In the genomic region with DNA sequence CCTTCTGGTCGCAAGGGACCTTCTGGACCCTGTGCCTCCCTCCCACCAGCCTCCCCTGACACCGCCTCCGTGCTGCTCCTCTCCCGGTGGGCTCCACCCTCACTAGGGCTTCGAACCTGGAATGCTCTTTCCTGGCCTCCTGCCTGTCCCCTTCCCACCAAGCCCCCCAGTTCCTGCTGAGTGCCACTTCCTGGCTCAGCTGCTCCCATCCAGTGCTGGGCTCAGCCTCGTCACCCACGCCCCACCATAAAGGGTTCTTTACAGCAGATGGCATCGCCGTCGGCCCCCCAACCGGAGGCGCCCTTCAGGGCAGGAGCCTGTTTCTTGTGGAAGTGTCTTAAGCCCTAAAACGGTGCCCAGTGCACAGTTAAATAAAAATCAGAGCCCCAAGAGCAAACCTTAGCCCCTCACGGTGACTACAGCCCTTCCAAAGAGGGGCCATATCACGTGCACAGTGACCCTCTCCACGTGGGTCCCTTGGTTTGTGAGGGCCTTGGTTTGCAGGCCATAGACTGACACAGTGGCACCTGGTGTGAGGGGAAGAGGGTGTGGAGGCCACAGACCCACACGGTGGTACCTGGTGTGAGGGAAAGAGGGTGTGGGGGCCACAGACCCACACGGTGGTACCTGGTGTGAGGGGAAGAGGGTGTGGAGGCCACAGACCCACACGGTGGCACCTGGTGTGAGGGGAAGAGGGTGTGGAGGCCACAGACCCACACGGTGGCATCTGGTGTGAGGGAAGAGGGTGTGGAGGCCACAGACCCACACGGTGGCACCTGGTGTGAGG, we compare ENCODE assay signal across 2 cellular contexts.
TF ChIP-seq lines count a peak whose summit lies in the region.

No MANE protein-coding gene starts in this region.

TF ChIP-seq in HepG2, 621 proteins besides CTCF, POLR2A, EP300 and RAD21 (continued from another document):
- TF ChIP-seq, protein P1, sequence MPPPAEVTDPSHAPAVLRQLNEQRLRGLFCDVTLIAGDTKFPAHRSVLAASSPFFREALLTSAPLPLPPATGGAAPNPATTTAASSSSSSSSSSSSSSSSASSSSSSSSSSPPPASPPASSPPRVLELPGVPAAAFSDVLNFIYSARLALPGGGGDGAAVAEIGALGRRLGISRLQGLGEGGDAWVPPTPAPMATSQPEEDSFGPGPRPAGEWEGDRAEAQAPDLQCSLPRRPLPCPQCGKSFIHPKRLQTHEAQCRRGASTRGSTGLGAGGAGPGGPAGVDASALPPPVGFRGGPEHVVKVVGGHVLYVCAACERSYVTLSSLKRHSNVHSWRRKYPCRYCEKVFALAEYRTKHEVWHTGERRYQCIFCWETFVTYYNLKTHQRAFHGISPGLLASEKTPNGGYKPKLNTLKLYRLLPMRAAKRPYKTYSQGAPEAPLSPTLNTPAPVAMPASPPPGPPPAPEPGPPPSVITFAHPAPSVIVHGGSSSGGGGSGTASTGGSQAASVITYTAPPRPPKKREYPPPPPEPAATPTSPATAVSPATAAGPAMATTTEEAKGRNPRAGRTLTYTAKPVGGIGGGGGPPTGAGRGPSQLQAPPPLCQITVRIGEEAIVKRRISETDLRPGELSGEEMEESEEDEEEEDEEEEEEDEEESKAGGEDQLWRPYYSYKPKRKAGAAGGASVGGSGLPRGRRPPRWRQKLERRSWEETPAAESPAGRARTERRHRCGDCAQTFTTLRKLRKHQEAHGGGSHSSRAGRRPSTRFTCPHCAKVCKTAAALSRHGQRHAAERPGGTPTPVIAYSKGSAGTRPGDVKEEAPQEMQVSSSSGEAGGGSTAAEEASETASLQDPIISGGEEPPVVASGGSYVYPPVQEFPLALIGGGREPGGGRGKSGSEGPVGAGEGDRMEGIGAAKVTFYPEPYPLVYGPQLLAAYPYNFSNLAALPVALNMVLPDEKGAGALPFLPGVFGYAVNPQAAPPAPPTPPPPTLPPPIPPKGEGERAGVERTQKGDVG (CRISPR knock-in tag; IDR thresholded peaks at IDR 0.05; ENCODE audit: borderline replicate concordance): no peak
- TF ChIP-seq ZNF781 (CRISPR knock-in tag; IDR thresholded peaks at IDR 0.05; ENCODE audit: borderline replicate concordance, not compliant biosample characterization): no peak
- TF ChIP-seq, protein P2, sequence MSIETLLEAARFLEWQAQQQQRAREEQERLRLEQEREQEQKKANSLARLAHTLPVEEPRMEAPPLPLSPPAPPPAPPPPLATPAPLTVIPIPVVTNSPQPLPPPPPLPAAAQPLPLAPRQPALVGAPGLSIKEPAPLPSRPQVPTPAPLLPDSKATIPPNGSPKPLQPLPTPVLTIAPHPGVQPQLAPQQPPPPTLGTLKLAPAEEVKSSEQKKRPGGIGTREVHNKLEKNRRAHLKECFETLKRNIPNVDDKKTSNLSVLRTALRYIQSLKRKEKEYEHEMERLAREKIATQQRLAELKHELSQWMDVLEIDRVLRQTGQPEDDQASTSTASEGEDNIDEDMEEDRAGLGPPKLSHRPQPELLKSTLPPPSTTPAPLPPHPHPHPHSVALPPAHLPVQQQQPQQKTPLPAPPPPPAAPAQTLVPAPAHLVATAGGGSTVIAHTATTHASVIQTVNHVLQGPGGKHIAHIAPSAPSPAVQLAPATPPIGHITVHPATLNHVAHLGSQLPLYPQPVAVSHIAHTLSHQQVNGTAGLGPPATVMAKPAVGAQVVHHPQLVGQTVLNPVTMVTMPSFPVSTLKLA (IDR thresholded peaks at IDR 0.05): peak; percentile 96

TF ChIP-seq in WTC11, 78 proteins besides CTCF, POLR2A, EP300 and RAD21:
- TF ChIP-seq, protein P3, sequence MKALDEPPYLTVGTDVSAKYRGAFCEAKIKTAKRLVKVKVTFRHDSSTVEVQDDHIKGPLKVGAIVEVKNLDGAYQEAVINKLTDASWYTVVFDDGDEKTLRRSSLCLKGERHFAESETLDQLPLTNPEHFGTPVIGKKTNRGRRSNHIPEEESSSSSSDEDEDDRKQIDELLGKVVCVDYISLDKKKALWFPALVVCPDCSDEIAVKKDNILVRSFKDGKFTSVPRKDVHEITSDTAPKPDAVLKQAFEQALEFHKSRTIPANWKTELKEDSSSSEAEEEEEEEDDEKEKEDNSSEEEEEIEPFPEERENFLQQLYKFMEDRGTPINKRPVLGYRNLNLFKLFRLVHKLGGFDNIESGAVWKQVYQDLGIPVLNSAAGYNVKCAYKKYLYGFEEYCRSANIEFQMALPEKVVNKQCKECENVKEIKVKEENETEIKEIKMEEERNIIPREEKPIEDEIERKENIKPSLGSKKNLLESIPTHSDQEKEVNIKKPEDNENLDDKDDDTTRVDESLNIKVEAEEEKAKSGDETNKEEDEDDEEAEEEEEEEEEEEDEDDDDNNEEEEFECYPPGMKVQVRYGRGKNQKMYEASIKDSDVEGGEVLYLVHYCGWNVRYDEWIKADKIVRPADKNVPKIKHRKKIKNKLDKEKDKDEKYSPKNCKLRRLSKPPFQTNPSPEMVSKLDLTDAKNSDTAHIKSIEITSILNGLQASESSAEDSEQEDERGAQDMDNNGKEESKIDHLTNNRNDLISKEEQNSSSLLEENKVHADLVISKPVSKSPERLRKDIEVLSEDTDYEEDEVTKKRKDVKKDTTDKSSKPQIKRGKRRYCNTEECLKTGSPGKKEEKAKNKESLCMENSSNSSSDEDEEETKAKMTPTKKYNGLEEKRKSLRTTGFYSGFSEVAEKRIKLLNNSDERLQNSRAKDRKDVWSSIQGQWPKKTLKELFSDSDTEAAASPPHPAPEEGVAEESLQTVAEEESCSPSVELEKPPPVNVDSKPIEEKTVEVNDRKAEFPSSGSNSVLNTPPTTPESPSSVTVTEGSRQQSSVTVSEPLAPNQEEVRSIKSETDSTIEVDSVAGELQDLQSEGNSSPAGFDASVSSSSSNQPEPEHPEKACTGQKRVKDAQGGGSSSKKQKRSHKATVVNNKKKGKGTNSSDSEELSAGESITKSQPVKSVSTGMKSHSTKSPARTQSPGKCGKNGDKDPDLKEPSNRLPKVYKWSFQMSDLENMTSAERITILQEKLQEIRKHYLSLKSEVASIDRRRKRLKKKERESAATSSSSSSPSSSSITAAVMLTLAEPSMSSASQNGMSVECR (CRISPR knock-in tag; IDR thresholded peaks at IDR 0.05; ENCODE audit: borderline replicate concordance): no peak
- TF ChIP-seq, protein P4, sequence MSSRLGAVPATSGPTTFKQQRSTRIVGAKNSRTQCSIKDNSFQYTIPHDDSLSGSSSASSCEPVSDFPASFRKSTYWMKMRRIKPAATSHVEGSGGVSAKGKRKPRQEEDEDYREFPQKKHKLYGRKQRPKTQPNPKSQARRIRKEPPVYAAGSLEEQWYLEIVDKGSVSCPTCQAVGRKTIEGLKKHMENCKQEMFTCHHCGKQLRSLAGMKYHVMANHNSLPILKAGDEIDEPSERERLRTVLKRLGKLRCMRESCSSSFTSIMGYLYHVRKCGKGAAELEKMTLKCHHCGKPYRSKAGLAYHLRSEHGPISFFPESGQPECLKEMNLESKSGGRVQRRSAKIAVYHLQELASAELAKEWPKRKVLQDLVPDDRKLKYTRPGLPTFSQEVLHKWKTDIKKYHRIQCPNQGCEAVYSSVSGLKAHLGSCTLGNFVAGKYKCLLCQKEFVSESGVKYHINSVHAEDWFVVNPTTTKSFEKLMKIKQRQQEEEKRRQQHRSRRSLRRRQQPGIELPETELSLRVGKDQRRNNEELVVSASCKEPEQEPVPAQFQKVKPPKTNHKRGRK (CRISPR knock-in tag; IDR thresholded peaks at IDR 0.05; ENCODE audit: borderline replicate concordance): no peak
- TF ChIP-seq GTF2I (CRISPR knock-in tag; conservative IDR thresholded peaks at IDR 0.05) (no peak), ZNF396 (CRISPR knock-in tag; IDR thresholded peaks at IDR 0.05; ENCODE audit: borderline replicate concordance) (no peak), ETV6 (CRISPR knock-in tag; IDR thresholded peaks at IDR 0.05) (no peak)
- TF ChIP-seq, protein P5, sequence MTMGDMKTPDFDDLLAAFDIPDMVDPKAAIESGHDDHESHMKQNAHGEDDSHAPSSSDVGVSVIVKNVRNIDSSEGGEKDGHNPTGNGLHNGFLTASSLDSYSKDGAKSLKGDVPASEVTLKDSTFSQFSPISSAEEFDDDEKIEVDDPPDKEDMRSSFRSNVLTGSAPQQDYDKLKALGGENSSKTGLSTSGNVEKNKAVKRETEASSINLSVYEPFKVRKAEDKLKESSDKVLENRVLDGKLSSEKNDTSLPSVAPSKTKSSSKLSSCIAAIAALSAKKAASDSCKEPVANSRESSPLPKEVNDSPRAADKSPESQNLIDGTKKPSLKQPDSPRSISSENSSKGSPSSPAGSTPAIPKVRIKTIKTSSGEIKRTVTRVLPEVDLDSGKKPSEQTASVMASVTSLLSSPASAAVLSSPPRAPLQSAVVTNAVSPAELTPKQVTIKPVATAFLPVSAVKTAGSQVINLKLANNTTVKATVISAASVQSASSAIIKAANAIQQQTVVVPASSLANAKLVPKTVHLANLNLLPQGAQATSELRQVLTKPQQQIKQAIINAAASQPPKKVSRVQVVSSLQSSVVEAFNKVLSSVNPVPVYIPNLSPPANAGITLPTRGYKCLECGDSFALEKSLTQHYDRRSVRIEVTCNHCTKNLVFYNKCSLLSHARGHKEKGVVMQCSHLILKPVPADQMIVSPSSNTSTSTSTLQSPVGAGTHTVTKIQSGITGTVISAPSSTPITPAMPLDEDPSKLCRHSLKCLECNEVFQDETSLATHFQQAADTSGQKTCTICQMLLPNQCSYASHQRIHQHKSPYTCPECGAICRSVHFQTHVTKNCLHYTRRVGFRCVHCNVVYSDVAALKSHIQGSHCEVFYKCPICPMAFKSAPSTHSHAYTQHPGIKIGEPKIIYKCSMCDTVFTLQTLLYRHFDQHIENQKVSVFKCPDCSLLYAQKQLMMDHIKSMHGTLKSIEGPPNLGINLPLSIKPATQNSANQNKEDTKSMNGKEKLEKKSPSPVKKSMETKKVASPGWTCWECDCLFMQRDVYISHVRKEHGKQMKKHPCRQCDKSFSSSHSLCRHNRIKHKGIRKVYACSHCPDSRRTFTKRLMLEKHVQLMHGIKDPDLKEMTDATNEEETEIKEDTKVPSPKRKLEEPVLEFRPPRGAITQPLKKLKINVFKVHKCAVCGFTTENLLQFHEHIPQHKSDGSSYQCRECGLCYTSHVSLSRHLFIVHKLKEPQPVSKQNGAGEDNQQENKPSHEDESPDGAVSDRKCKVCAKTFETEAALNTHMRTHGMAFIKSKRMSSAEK (CRISPR knock-in tag; IDR thresholded peaks at IDR 0.05; ENCODE audit: borderline replicate concordance): no peak
- TF ChIP-seq, protein P6, sequence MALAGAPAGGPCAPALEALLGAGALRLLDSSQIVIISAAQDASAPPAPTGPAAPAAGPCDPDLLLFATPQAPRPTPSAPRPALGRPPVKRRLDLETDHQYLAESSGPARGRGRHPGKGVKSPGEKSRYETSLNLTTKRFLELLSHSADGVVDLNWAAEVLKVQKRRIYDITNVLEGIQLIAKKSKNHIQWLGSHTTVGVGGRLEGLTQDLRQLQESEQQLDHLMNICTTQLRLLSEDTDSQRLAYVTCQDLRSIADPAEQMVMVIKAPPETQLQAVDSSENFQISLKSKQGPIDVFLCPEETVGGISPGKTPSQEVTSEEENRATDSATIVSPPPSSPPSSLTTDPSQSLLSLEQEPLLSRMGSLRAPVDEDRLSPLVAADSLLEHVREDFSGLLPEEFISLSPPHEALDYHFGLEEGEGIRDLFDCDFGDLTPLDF (CRISPR knock-in tag; IDR thresholded peaks at IDR 0.05): no peak
- TF ChIP-seq, protein P7, sequence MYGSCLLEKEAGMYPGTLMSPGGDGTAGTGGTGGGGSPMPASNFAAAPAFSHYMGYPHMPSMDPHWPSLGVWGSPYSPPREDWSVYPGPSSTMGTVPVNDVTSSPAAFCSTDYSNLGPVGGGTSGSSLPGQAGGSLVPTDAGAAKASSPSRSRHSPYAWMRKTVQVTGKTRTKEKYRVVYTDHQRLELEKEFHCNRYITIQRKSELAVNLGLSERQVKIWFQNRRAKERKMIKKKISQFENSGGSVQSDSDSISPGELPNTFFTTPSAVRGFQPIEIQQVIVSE (CRISPR knock-in tag; IDR thresholded peaks at IDR 0.05; ENCODE audit: borderline replicate concordance): no peak
- TF ChIP-seq, protein P8, sequence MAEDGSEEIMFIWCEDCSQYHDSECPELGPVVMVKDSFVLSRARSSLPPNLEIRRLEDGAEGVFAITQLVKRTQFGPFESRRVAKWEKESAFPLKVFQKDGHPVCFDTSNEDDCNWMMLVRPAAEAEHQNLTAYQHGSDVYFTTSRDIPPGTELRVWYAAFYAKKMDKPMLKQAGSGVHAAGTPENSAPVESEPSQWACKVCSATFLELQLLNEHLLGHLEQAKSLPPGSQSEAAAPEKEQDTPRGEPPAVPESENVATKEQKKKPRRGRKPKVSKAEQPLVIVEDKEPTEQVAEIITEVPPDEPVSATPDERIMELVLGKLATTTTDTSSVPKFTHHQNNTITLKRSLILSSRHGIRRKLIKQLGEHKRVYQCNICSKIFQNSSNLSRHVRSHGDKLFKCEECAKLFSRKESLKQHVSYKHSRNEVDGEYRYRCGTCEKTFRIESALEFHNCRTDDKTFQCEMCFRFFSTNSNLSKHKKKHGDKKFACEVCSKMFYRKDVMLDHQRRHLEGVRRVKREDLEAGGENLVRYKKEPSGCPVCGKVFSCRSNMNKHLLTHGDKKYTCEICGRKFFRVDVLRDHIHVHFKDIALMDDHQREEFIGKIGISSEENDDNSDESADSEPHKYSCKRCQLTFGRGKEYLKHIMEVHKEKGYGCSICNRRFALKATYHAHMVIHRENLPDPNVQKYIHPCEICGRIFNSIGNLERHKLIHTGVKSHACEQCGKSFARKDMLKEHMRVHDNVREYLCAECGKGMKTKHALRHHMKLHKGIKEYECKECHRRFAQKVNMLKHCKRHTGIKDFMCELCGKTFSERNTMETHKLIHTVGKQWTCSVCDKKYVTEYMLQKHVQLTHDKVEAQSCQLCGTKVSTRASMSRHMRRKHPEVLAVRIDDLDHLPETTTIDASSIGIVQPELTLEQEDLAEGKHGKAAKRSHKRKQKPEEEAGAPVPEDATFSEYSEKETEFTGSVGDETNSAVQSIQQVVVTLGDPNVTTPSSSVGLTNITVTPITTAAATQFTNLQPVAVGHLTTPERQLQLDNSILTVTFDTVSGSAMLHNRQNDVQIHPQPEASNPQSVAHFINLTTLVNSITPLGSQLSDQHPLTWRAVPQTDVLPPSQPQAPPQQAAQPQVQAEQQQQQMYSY (CRISPR knock-in tag; IDR thresholded peaks at IDR 0.05): no peak
TF ChIP-seq in WTC11: peak in this region for 0.
